14 cellular contexts compared by ENCODE assay signal in the genomic region with DNA sequence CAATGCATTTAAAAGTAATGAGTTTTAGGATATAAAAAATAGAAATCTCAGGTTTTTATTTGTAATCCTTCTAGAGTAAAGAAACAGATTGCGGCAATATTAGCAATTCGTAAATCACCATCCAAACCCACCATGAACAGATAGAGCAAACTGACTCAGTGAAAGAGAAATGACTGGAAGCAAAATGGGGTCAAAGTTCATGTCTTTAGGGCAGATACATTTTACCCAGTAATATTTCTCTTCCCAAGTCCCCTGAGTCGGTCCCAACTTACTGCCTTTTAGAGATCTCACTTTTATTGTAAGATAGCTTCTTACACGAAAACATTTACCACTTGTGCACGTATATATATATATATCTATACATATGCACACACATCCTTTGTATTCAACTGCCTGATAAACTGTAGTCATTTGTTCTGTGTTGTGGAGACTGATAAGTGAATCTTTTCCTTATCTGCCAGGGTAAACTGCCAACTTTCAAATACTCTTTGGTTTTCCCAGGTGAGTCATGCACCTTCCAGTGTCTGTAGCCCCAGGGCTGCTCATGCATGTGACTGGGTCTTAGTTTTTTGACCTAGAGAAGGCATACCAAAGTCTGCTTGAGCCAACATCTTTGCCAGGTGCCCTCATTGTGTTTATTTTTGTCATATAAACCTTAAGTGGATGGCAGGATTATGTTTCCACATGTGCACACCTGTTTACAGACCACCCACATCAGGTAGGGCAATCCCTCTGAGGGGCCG. TPM values are rescaled to one million over a fixed set of nuclear protein-coding genes. Genes with fewer than 3 reads are reported as not detected.
DNase-seq lines count a peak whose midpoint lies in the region; ATAC-seq, FAIRE-seq and TF ChIP-seq lines count a peak whose summit lies in the region.
"Had no signal": no experiment of that assay in that cellular context is flagged by ENCODE, and none has a peak within 500 bp of the region (broad histone marks: within the 10 kb centered on the region; RNA-seq: fewer than 3 reads in every experiment).

No MANE protein-coding gene starts in this region.

- H2AFZ ChIP-seq in GM23248 (no peak overlapping the region), osteoblast (ENCODE audit: low read length) (no peak overlapping the region)

- CTCF ChIA-PET in A549 (lab: Yijun Ruan, JAX) = interaction anchor here (1.2 to 5.3 kb wide), 3 partner anchors 69 to 96 kb away, joined by 3 to 47 read pairs (median 6); no protein-coding TSS in a partner anchor
- CTCF ChIA-PET in GM10248 (lab: Yijun Ruan, JAX) = interaction anchor here (0.9 to 7.9 kb wide), 4 partner anchors 25 to 96 kb away, joined by 3 to 90 read pairs (median 4); no protein-coding TSS in a partner anchor

- TF ChIP-seq CTCF in A549 (IDR thresholded peaks at IDR 0.05) = no peak
- no peak for TF ChIP-seq CTCF in esophagus muscularis mucosa (IDR thresholded peaks at IDR 0.05)
- TF ChIP-seq CTCF in GM10248 (IDR thresholded peaks at IDR 0.05; ENCODE audit: control extremely low read depth, extremely low read depth, low read depth, missing control alignments) = no peak
- no peak for TF ChIP-seq CTCF in osteoblast (IDR thresholded peaks at IDR 0.05; ENCODE audit: extremely low read depth, low read depth, low read length)

- H3K9me2 ChIP-seq in GM23248 (ENCODE audit: insufficient read depth) = no peaks in the 10 kb centered on the region

- H3K27me3 ChIP-seq in GM23248 (replicated peaks; ENCODE audit: insufficient read depth) (peaks cover 57% of the 10 kb centered on the region), esophagus muscularis mucosa (peaks cover 0 to 20% (median 0%) of the 10 kb centered on the region in 4 donors), osteoblast (ENCODE audit: insufficient read depth, low read length) (peaks cover 26% of the 10 kb centered on the region)
- H3K27me3 ChIP-seq: BLaER1 had no signal

- peak overlapping the region; percentile 64 for H3K4me2 ChIP-seq in A549
- no peak overlapping the region for H3K4me2 ChIP-seq in GM23248 (ENCODE audit: unreplicated experiment)
- H3K4me2 ChIP-seq in osteoblast (ENCODE audit: insufficient read depth, low read length) = no peak overlapping the region
- H3K4me2 ChIP-seq: BLaER1 had no signal

- intact Hi-C loops in esophagus muscularis mucosa (cut with DNase I) = no loop called here

- no peaks in the 10 kb centered on the region for H3K79me2 ChIP-seq in GM23248 (ENCODE audit: insufficient read depth)
- no peaks in the 10 kb centered on the region for H3K79me2 ChIP-seq in osteoblast (ENCODE audit: insufficient read depth, low read length)

- H3K9me3 ChIP-seq in A549 = no peaks in the 10 kb centered on the region
- H3K9me3 ChIP-seq in GM23248 (ENCODE audit: low read depth) = no peaks in the 10 kb centered on the region
- no peaks in the 10 kb centered on the region for H3K9me3 ChIP-seq in esophagus muscularis mucosa
- no peaks in the 10 kb centered on the region for H3K9me3 ChIP-seq in osteoblast (ENCODE audit: low read depth, low read length)
- H3K9me3 ChIP-seq: BLaER1 had no signal

- H3K4me3 ChIP-seq in A549 (no peak overlapping the region), GM23248 (no peak overlapping the region), esophagus muscularis mucosa (no peak overlapping the region), osteoblast (ENCODE audit: insufficient read depth, low read length) (no peak overlapping the region)
- H3K4me3 ChIP-seq: BLaER1 had no signal

- no peak for TF ChIP-seq POLR2A in A549 (IDR thresholded peaks at IDR 0.05; ENCODE audit: low read length)
- no peak for TF ChIP-seq POLR2A in esophagus muscularis mucosa (IDR thresholded peaks at IDR 0.05; ENCODE audit: low read depth)

- ATAC-seq in A549 = peak; percentile 74 to 83
- ATAC-seq: esophagus mucosa had no signal

- TF ChIP-seq RAD21 in A549 (conservative IDR thresholded peaks at IDR 0.05 in 1 of 2, IDR thresholded peaks at IDR 0.05 in 1 of 2) = no peak

- DNase-seq in A549 (ENCODE audit: low read depth in 1 of 2, low spot score in 1 of 2) (peak; percentile 76 to 82), GM23248 (peak; percentile 37), RCC 7860 (ENCODE audit: low spot score) (peak; percentile 83), kidney tubule cell (ENCODE audit: low spot score) (peak; percentile 90), HuH-7 (ENCODE audit: low spot score) (no peak), esophagus muscularis mucosa (ENCODE audit: extremely low spot score) (no peak), GM10248 (ENCODE audit: extremely low spot score) (no peak), osteoblast (ENCODE audit: insufficient read length, low spot score, missing footprints) (no peak)
- DNase-seq: NCI-H2081 had no signal

- in situ Hi-C loops in GM23248 (cut with MboI) = no loop called here

- FAIRE-seq in A549 (lab: Jason Lieb, UNC) (no peak), RCC 7860 (lab: Jason Lieb, UNC) (peak; percentile 81)
- FAIRE-seq: HTR-8/SVneo had no signal

- H4K20me1 ChIP-seq in GM23248 (ENCODE audit: insufficient read depth) (no peaks in the 10 kb centered on the region), osteoblast (ENCODE audit: insufficient read depth, low read length) (no peaks in the 10 kb centered on the region)
- H4K20me1 ChIP-seq: BLaER1 had no signal

- peaks cover 5% of the 10 kb centered on the region; the same call in 1 of the 2 replicates for H3F3A ChIP-seq in GM23248 (ENCODE audit: insufficient read depth)

- POLR2A ChIA-PET in A549 (lab: Yijun Ruan, JAX) = no interaction called here
- POLR2A ChIA-PET in GM10248 (lab: Yijun Ruan, JAX) = no interaction called here

- H3K9ac ChIP-seq in GM23248 = no peak overlapping the region
- H3K9ac ChIP-seq: BLaER1 had no signal

- H3K4me1 ChIP-seq in A549 (peaks cover 45% of the 10 kb centered on the region), GM23248 (ENCODE audit: insufficient read depth) (peaks cover 12% of the 10 kb centered on the region), esophagus muscularis mucosa (peaks cover 0 to 4% (median 0%) of the 10 kb centered on the region in 4 donors), osteoblast (ENCODE audit: insufficient read depth, low read length) (peaks cover 11% of the 10 kb centered on the region)

- H3K36me3 ChIP-seq in GM23248 (ENCODE audit: low read depth) (no peaks in the 10 kb centered on the region), esophagus muscularis mucosa (no peaks in the 10 kb centered on the region), osteoblast (ENCODE audit: insufficient read depth, low read length) (no peaks in the 10 kb centered on the region)
- H3K36me3 ChIP-seq: BLaER1 had no signal

- peak in 1 of 2 experiments; percentile 49; a peak in 1 of 5 replicates for TF ChIP-seq EP300 in A549 (IDR thresholded peaks at IDR 0.05)
- TF ChIP-seq EP300 in esophagus muscularis mucosa (IDR thresholded peaks at IDR 0.05) = no peak

- H3K27ac ChIP-seq in A549 = peak overlapping the region; percentile 64 to 76
- H3K27ac ChIP-seq in GM23248 = no peak overlapping the region
- H3K27ac ChIP-seq in esophagus muscularis mucosa (replicated peaks in 1 of 4) = no peak overlapping the region
- no peak overlapping the region for H3K27ac ChIP-seq in osteoblast (ENCODE audit: low read depth, low read length)
- H3K27ac ChIP-seq: BLaER1, VCaP had no signal

- 21% methylated on average over 6 of the region's 6 CpGs for WGBS in A549 (ENCODE audit: missing lambda C conversion rate)
- WGBS in GM23248 (ENCODE audit: low coverage in 1 of 2, low lambda C conversion rate in 2 of 2, missing lambda C conversion rate in 2 of 2), 2 experiments = 90 to 91% methylated on average over 6 of the region's 6 CpGs
- 87% methylated on average over 6 of the region's 6 CpGs for WGBS in esophagus muscularis mucosa

TF ChIP-seq in A549, 52 proteins besides CTCF, POLR2A, EP300 and RAD21 (continues in another document):
- peak; percentile 74 for TF ChIP-seq JUNB (IDR thresholded peaks at IDR 0.05)
- TF ChIP-seq, protein P1, sequence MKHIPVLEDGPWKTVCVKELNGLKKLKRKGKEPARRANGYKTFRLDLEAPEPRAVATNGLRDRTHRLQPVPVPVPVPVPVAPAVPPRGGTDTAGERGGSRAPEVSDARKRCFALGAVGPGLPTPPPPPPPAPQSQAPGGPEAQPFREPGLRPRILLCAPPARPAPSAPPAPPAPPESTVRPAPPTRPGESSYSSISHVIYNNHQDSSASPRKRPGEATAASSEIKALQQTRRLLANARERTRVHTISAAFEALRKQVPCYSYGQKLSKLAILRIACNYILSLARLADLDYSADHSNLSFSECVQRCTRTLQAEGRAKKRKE (CRISPR knock-in tag; IDR thresholded peaks at IDR 0.05; ENCODE audit: low read depth) = no peak; the same call in 1 of the 2 replicates
- TF ChIP-seq GATA3 (IDR thresholded peaks at IDR 0.05; ENCODE audit: borderline replicate concordance) = peak; percentile 62; the same call in 1 of the 2 replicates
- TF ChIP-seq, protein P2, sequence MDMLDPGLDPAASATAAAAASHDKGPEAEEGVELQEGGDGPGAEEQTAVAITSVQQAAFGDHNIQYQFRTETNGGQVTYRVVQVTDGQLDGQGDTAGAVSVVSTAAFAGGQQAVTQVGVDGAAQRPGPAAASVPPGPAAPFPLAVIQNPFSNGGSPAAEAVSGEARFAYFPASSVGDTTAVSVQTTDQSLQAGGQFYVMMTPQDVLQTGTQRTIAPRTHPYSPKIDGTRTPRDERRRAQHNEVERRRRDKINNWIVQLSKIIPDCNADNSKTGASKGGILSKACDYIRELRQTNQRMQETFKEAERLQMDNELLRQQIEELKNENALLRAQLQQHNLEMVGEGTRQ (IDR thresholded peaks at IDR 0.05) = peak; percentile 23; the same call in 1 of the 2 replicates
- no peak for TF ChIP-seq ZC3H11A (IDR thresholded peaks at IDR 0.05)
- TF ChIP-seq FOSL2 (IDR thresholded peaks at IDR 0.05) = peak; percentile 78
- TF ChIP-seq FOSL2 (CRISPR knock-in tag; IDR thresholded peaks at IDR 0.05) = peak; percentile 85
- peak; percentile 39; the same call in 1 of the 2 replicates for TF ChIP-seq BHLHE40 (IDR thresholded peaks at IDR 0.05; ENCODE audit: low read depth, low read length)
- TF ChIP-seq, protein P3, sequence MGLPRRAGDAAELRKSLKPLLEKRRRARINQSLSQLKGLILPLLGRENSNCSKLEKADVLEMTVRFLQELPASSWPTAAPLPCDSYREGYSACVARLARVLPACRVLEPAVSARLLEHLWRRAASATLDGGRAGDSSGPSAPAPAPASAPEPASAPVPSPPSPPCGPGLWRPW (IDR thresholded peaks at IDR 0.05) = no peak
- peak in 1 of 2 experiments; percentile 54; a peak in 1 of 5 replicates for TF ChIP-seq JUN (IDR thresholded peaks at IDR 0.05)

RNA-seq across cellular contexts. Expression of gene IRF8, which starts 7.8 kb away (rescaled TPM):
- 0.16 and 0.22 TPM in 2 replicates for polyA plus RNA-seq in A549 (2011; rRNA removed)
- polyA plus RNA-seq in A549 (2012; cell fraction: cytosol; rRNA removed) = 0.09 and 0.16 TPM in 2 replicates
- 0.40 and 0.50 TPM in 2 replicates for polyA plus RNA-seq in A549 (2012; cell fraction: nucleus; rRNA removed)
- 0.18 to 0.42 TPM (median 0.40 TPM) in 3 replicates for polyA plus RNA-seq in A549 (2017; fragmentation: RNase III; extraction: RNeasy Plus Mini Kit Qiagen cat#74134 plus additional on column Dnase treatment)
- polyA minus RNA-seq in A549 (2011; rRNA and poly(A)+ RNA removed) = not detected in 2 replicates
- not detected in 2 replicates for total RNA-seq in GM23248 (2014; rRNA removed; shearing (Covaris generic))
- polyA plus RNA-seq in GM23248 (2016; fragmentation: Nextera tagmentation; extraction: Ambion mirVana) = 0.31 and 0.58 TPM in 2 replicates
- total RNA-seq in esophagus muscularis mucosa = 10 to 100 TPM in 2 of 4 donors, 1 to 10 TPM in 2; 5.1 to 12.9 (median 10.4) TPM
- total RNA-seq in osteoblast = under 0.01 and 0.36 TPM in 2 replicates
- total RNA-seq: myocyte had no signal

Comparison
In these comparisons a context has a peak if more than half of its experiments do, and no peak if none do; other contexts are left out.
1. DNase-seq: peak in A549 (2 of 2), GM23248 (single experiment), RCC 7860 (single experiment) and kidney tubule cell (single experiment); none in HuH-7 (single experiment), esophagus muscularis mucosa (single experiment), GM10248 (single experiment) and osteoblast (single experiment).
2. H3K27ac ChIP-seq: peak in A549 (2 of 2); none in GM23248 (single experiment), esophagus muscularis mucosa (0 of 4) and osteoblast (single experiment).